In genomic region chr5:38640012-38640395, GRCh38 we compare ENCODE assay signal across 1 cellular context.
TF ChIP-seq lines count a peak whose summit lies in the region.

No MANE protein-coding gene starts in this region.

TF ChIP-seq in GM23338, 12 proteins besides CTCF, POLR2A, EP300 and RAD21 (continued from another document):
- TF ChIP-seq ZNF462 (CRISPR knock-in tag; IDR thresholded peaks at IDR 0.05) (no peak), ZNF114 (CRISPR knock-in tag; IDR thresholded peaks at IDR 0.05) (no peak), JUNB (IDR thresholded peaks at IDR 0.05; ENCODE audit: unreplicated experiment) (no peak), EZH2phosphoT487 (IDR thresholded peaks at IDR 0.05; ENCODE audit: unreplicated experiment) (no peak), NANOG (IDR thresholded peaks at IDR 0.05; ENCODE audit: borderline replicate concordance) (no peak)
- TF ChIP-seq, protein P1, sequence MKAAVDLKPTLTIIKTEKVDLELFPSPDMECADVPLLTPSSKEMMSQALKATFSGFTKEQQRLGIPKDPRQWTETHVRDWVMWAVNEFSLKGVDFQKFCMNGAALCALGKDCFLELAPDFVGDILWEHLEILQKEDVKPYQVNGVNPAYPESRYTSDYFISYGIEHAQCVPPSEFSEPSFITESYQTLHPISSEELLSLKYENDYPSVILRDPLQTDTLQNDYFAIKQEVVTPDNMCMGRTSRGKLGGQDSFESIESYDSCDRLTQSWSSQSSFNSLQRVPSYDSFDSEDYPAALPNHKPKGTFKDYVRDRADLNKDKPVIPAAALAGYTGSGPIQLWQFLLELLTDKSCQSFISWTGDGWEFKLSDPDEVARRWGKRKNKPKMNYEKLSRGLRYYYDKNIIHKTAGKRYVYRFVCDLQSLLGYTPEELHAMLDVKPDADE (IDR thresholded peaks at IDR 0.05) = no peak
